6 cellular contexts compared by ENCODE assay signal in genomic region chr1:95551201-95551600, GRCh38.
"Had no signal": no experiment of that assay in that cellular context is flagged by ENCODE, and none has a peak within 500 bp of the region (broad histone marks: within the 10 kb centered on the region; RNA-seq: fewer than 3 reads in every experiment).

No MANE protein-coding gene starts in this region.

- DNase-seq: IMR-90, KBM-7, KG1 had no signal

- H3K27ac ChIP-seq: HL-60 had no signal

- ATAC-seq: HepG2, K562 had no signal

- H3K4me3 ChIP-seq: K562 had no signal
